In genomic region chr10:5530846-5531557, GRCh38 we compare ENCODE assay signal across 26 cellular contexts. TPM values are rescaled to one million over a fixed set of nuclear protein-coding genes. Genes with fewer than 3 reads are reported as not detected.
DNase-seq lines count a peak whose midpoint lies in the region; ATAC-seq, FAIRE-seq and TF ChIP-seq lines count a peak whose summit lies in the region.
"Had no signal": no experiment of that assay in that cellular context is flagged by ENCODE, and none has a peak within 500 bp of the region (broad histone marks: within the 10 kb centered on the region; RNA-seq: fewer than 3 reads in every experiment).

No MANE protein-coding gene starts in this region.

- ATAC-seq in HepG2 = no peak
- ATAC-seq in right lobe of liver = no peak
- no peak for ATAC-seq in psoas muscle
- no peak for ATAC-seq in activated CD8-positive, alpha-beta T cell treated with anti-CD3 and anti-CD28 coated beads, Interleukin-2, amount 10 ng/mL, durations not matched to agents 7 days and 5 days
- ATAC-seq: activated CD8-positive, alpha-beta T cell treated with anti-CD3 and anti-CD28 coated beads for 36 hours; activated T-cell treated with anti-CD3 and anti-CD28 coated beads, Interleukin-2, amount 50 U/mL, for 72 hours; HCT116; naive thymus-derived CD4-positive, alpha-beta T cell; pancreas had no signal

- POLR2A ChIA-PET in HepG2 (lab: Yijun Ruan, JAX) = interaction anchor here (0.6 to 1.6 kb wide), 2 partner anchors 18 to 716 kb away, joined by 3 to 7 read pairs; no protein-coding TSS in a partner anchor
- POLR2A ChIA-PET in activated CD8-positive, alpha-beta T cell treated with anti-CD3 and anti-CD28 coated beads, Interleukin-2, amount 10 ng/mL, durations not matched to agents 7 days and 5 days (lab: Charles Lee) = no interaction called here

- FAIRE-seq in HepG2 (lab: Jason Lieb, UNC) = no peak
- FAIRE-seq: astrocyte, D721Med, pancreas had no signal

- H3K36me3 ChIP-seq in HepG2 (replicated peaks in 1 of 2; ENCODE audit: control insufficient read depth in 1 of 2, insufficient read depth in 2 of 2, low read length in 2 of 2) (no peaks in the 10 kb centered on the region), right lobe of liver (no peaks in the 10 kb centered on the region), psoas muscle (ENCODE audit: insufficient read depth in 1 of 2, low read depth in 1 of 2) (no peaks in the 10 kb centered on the region)
- H3K36me3 ChIP-seq: BLaER1 treated with 17β-estradiol and CSF1 and Interleukin-3, amounts not matched to agents 10 nM and 100 nM; heart left ventricle; pancreas had no signal

- intact Hi-C loops in HepG2 (cut with micrococcal nuclease; ENCODE audit: unreplicated experiment) = no loop called here
- intact Hi-C loops in right lobe of liver (cut with DNase I) = loop anchor here in 1 of 2 donors (10.0 kb wide), 1 partner anchor 84 kb away; no protein-coding TSS in a partner anchor
- intact Hi-C loops in psoas muscle (cut with DNase I) = no loop called here

- H3K4me3 Mint-ChIP-seq in glutamatergic neuron (ENCODE audit: unreplicated experiment) = no peak overlapping the region
- no peak overlapping the region for H3K4me3 Mint-ChIP-seq in activated CD8-positive, alpha-beta T cell treated with anti-CD3 and anti-CD28 coated beads, Interleukin-2, amount 10 ng/mL, durations not matched to agents 7 days and 5 days
- H3K4me3 Mint-ChIP-seq: activated CD8-positive, alpha-beta T cell treated with anti-CD3 and anti-CD28 coated beads for 36 hours; activated naive CD4-positive, alpha-beta T cell treated with anti-CD3 and anti-CD28 coated beads, Interleukin-2, amount 10 ng/mL, durations not matched to agents 7 days and 5 days; activated T-cell treated with anti-CD3 and anti-CD28 coated beads, Interleukin-2, amount 50 U/mL, for 72 hours; naive thymus-derived CD4-positive, alpha-beta T cell had no signal

- DNase-seq in HepG2 (ENCODE audit: low spot score) (no peak), right lobe of liver (no peak), glutamatergic neuron (peak; percentile 3), psoas muscle (peak; percentile 5 to 14), COR-L47 (lab: John Stamatoyannopoulos, UW) (no peak)
- DNase-seq in stimulated activated naive CD4-positive, alpha-beta T cell treated with Interleukin-2 at 50 U/mL for 16 hours (lab: John Stamatoyannopoulos, UW) = no peak
- no peak for DNase-seq in activated CD8-positive, alpha-beta T cell treated with anti-CD3 and anti-CD28 coated beads, Interleukin-2, amount 10 ng/mL, durations not matched to agents 7 days and 5 days
- DNase-seq: activated CD8-positive, alpha-beta T cell treated with anti-CD3 and anti-CD28 coated beads for 36 hours; activated naive CD4-positive, alpha-beta T cell treated with anti-CD3 and anti-CD28 coated beads, Interleukin-2, amount 10 ng/mL, durations not matched to agents 7 days and 5 days; activated T-cell treated with anti-CD3 and anti-CD28 coated beads, Interleukin-2, amount 50 U/mL, for 72 hours; central memory CD4-positive, alpha-beta T cell; EL; naive thymus-derived CD4-positive, alpha-beta T cell; NCI-H1694 treated with DMSO at 0.1 percent for 48 hours; NCI-H526; SHP77 treated with DMSO at 0.1 percent for 48 hours; SW 1271; T1000 had no signal

- TF ChIP-seq EP300 in HepG2 (IDR thresholded peaks at IDR 0.05; ENCODE audit: low read depth in 2 of 2, low read length in 2 of 2) = no peak
- no peak for TF ChIP-seq EP300 in HepG2 (CRISPR knock-in tag; IDR thresholded peaks at IDR 0.05; ENCODE audit: borderline replicate concordance)

- no peak overlapping the region for H2AFZ ChIP-seq in HepG2 (ENCODE audit: low read length)

- no peaks in the 10 kb centered on the region for H3K9me3 ChIP-seq in HepG2 (ENCODE audit: low read length)
- H3K9me3 ChIP-seq in right lobe of liver = no peaks in the 10 kb centered on the region
- no peaks in the 10 kb centered on the region for H3K9me3 ChIP-seq in psoas muscle
- H3K9me3 ChIP-seq: BLaER1 treated with 17β-estradiol and CSF1 and Interleukin-3, amounts not matched to agents 10 nM and 100 nM; heart left ventricle; pancreas had no signal

- no peak overlapping the region for H3K9ac ChIP-seq in HepG2 (ENCODE audit: insufficient read depth, low read depth, low read length)
- H3K9ac ChIP-seq: BLaER1 treated with 17β-estradiol and CSF1 and Interleukin-3, amounts not matched to agents 10 nM and 100 nM had no signal

- no peak for TF ChIP-seq RAD21 in HepG2 (CRISPR knock-in tag; IDR thresholded peaks at IDR 0.05)

- peaks cover 3% of the 10 kb centered on the region for H3K9me3 Mint-ChIP-seq in glutamatergic neuron (ENCODE audit: unreplicated experiment)
- H3K9me3 Mint-ChIP-seq in activated CD8-positive, alpha-beta T cell treated with anti-CD3 and anti-CD28 coated beads, Interleukin-2, amount 10 ng/mL, durations not matched to agents 7 days and 5 days (ENCODE audit: insufficient read depth) = no peaks in the 10 kb centered on the region
- H3K9me3 Mint-ChIP-seq: activated CD8-positive, alpha-beta T cell treated with anti-CD3 and anti-CD28 coated beads for 36 hours; activated naive CD4-positive, alpha-beta T cell treated with anti-CD3 and anti-CD28 coated beads, Interleukin-2, amount 10 ng/mL, durations not matched to agents 7 days and 5 days; activated T-cell treated with anti-CD3 and anti-CD28 coated beads, Interleukin-2, amount 50 U/mL, for 72 hours; naive thymus-derived CD4-positive, alpha-beta T cell had no signal

- CTCF ChIA-PET in HepG2 (lab: Yijun Ruan, JAX; ENCODE audit: low intra/inter-chr PET ratio, low total read pairs) = no interaction called here
- CTCF ChIA-PET in activated CD8-positive, alpha-beta T cell treated with anti-CD3 and anti-CD28 coated beads, Interleukin-2, amount 10 ng/mL, durations not matched to agents 7 days and 5 days (lab: Charles Lee) = interaction anchor here (0.9 to 1.1 kb wide), 3 partner anchors 12 to 92 kb away, joined by 3 read pairs; no protein-coding TSS in a partner anchor

- H3K27ac Mint-ChIP-seq in glutamatergic neuron (ENCODE audit: unreplicated experiment) = no peak overlapping the region
- no peak overlapping the region for H3K27ac Mint-ChIP-seq in activated CD8-positive, alpha-beta T cell treated with anti-CD3 and anti-CD28 coated beads, Interleukin-2, amount 10 ng/mL, durations not matched to agents 7 days and 5 days
- H3K27ac Mint-ChIP-seq: activated CD8-positive, alpha-beta T cell treated with anti-CD3 and anti-CD28 coated beads for 36 hours; activated naive CD4-positive, alpha-beta T cell treated with anti-CD3 and anti-CD28 coated beads, Interleukin-2, amount 10 ng/mL, durations not matched to agents 7 days and 5 days; activated T-cell treated with anti-CD3 and anti-CD28 coated beads, Interleukin-2, amount 50 U/mL, for 72 hours had no signal

- in situ Hi-C loops in HepG2 (cut with HindIII; ENCODE audit: extremely low pct_ligation_motif_present, low pct_unique_long_range_greater_than_20kb) = no loop called here

- TF ChIP-seq POLR2A in HepG2 (IDR thresholded peaks at IDR 0.05; ENCODE audit: insufficient read depth in 1 of 2, low read depth in 2 of 2, low read length in 2 of 2) (no peak), right lobe of liver (IDR thresholded peaks at IDR 0.05) (no peak)

- no peak overlapping the region for H3K4me3 ChIP-seq in HepG2 (replicated peaks in 1 of 3; ENCODE audit: insufficient read depth in 1 of 3, low read depth in 2 of 3, low read length in 3 of 3)
- no peak overlapping the region for H3K4me3 ChIP-seq in right lobe of liver
- H3K4me3 ChIP-seq in psoas muscle = no peak overlapping the region
- H3K4me3 ChIP-seq: BLaER1 treated with 17β-estradiol and CSF1 and Interleukin-3, amounts not matched to agents 10 nM and 100 nM; heart left ventricle; pancreas had no signal

- no peaks in the 10 kb centered on the region for H3K36me3 Mint-ChIP-seq in glutamatergic neuron (ENCODE audit: unreplicated experiment)
- H3K36me3 Mint-ChIP-seq in activated CD8-positive, alpha-beta T cell treated with anti-CD3 and anti-CD28 coated beads, Interleukin-2, amount 10 ng/mL, durations not matched to agents 7 days and 5 days (ENCODE audit: low read depth) = no peaks in the 10 kb centered on the region
- H3K36me3 Mint-ChIP-seq: activated naive CD4-positive, alpha-beta T cell treated with anti-CD3 and anti-CD28 coated beads, Interleukin-2, amount 10 ng/mL, durations not matched to agents 7 days and 5 days; naive thymus-derived CD4-positive, alpha-beta T cell had no signal

- H3K4me2 ChIP-seq in HepG2 (ENCODE audit: low read depth, low read length) = no peak overlapping the region
- H3K4me2 ChIP-seq: BLaER1 treated with 17β-estradiol and CSF1 and Interleukin-3, amounts not matched to agents 10 nM and 100 nM had no signal

- no peaks in the 10 kb centered on the region for H3K79me2 ChIP-seq in HepG2 (ENCODE audit: insufficient read depth, low read length)

- H3K27ac ChIP-seq in HepG2 (ENCODE audit: extremely low read length, insufficient read depth, low read length) = no peak overlapping the region
- H3K27ac ChIP-seq in right lobe of liver = no peak overlapping the region
- H3K27ac ChIP-seq in psoas muscle = no peak overlapping the region
- H3K27ac ChIP-seq: BLaER1 treated with 17β-estradiol and CSF1 and Interleukin-3, amounts not matched to agents 10 nM and 100 nM; pancreas had no signal

- no TSS peak for BruUV-seq in HepG2 (replicated peaks; lab: Mats Ljungman, UMichigan)

- peaks cover 10% of the 10 kb centered on the region for H3K27me3 Mint-ChIP-seq in glutamatergic neuron (ENCODE audit: unreplicated experiment)
- no peaks in the 10 kb centered on the region for H3K27me3 Mint-ChIP-seq in activated CD8-positive, alpha-beta T cell treated with anti-CD3 and anti-CD28 coated beads, Interleukin-2, amount 10 ng/mL, durations not matched to agents 7 days and 5 days (ENCODE audit: low read depth)
- H3K27me3 Mint-ChIP-seq: activated CD8-positive, alpha-beta T cell treated with anti-CD3 and anti-CD28 coated beads for 36 hours had no signal

- 93% methylated on average over 13 of the region's 16 CpGs for WGBS in HepG2 (ENCODE audit: low lambda C conversion rate)
- 90% methylated on average over 9 of the region's 16 CpGs for whole genome bisulfite sequencing in right lobe of liver (ENCODE audit: insufficient coverage, low coverage, low lambda C conversion rate, missing lambda C conversion rate)
- 94% methylated on average over 16 of the region's 16 CpGs for WGBS in psoas muscle, 3 donors

- H4K20me1 ChIP-seq in HepG2 (ENCODE audit: insufficient read depth, low read length) = no peaks in the 10 kb centered on the region
- H4K20me1 ChIP-seq: BLaER1 treated with 17β-estradiol and CSF1 and Interleukin-3, amounts not matched to agents 10 nM and 100 nM had no signal

- no peaks in the 10 kb centered on the region for H3K4me1 Mint-ChIP-seq in glutamatergic neuron (ENCODE audit: low read depth, unreplicated experiment)
- no peaks in the 10 kb centered on the region for H3K4me1 Mint-ChIP-seq in activated CD8-positive, alpha-beta T cell treated with anti-CD3 and anti-CD28 coated beads, Interleukin-2, amount 10 ng/mL, durations not matched to agents 7 days and 5 days (ENCODE audit: low read depth)
- H3K4me1 Mint-ChIP-seq: activated naive CD4-positive, alpha-beta T cell treated with anti-CD3 and anti-CD28 coated beads, Interleukin-2, amount 10 ng/mL, durations not matched to agents 7 days and 5 days had no signal

- no peak for TF ChIP-seq CTCF in HepG2 (CRISPR knock-in tag; IDR thresholded peaks at IDR 0.05)
- TF ChIP-seq CTCF in right lobe of liver (IDR thresholded peaks at IDR 0.05) = no peak
- TF ChIP-seq CTCF in glutamatergic neuron (IDR thresholded peaks at IDR 0.05; ENCODE audit: partially characterized antibody, unreplicated experiment) = no peak
- no peak for TF ChIP-seq CTCF in psoas muscle (IDR thresholded peaks at IDR 0.05)

- H3K27me3 ChIP-seq in HepG2 (ENCODE audit: control insufficient read depth in 1 of 2, insufficient read depth in 2 of 2, low read length in 2 of 2) = no peaks in the 10 kb centered on the region
- no peaks in the 10 kb centered on the region for H3K27me3 ChIP-seq in right lobe of liver
- H3K27me3 ChIP-seq in psoas muscle (ENCODE audit: insufficient read depth in 3 of 3, low read length in 2 of 3) = no peaks in the 10 kb centered on the region
- H3K27me3 ChIP-seq: BLaER1 treated with 17β-estradiol and CSF1 and Interleukin-3, amounts not matched to agents 10 nM and 100 nM; heart left ventricle; pancreas had no signal

- H3K4me1 ChIP-seq in HepG2 (ENCODE audit: insufficient read depth, low read length) = peaks cover 100% of the 10 kb centered on the region
- H3K4me1 ChIP-seq in right lobe of liver = peaks cover 0 to 39% (median 12%) of the 10 kb centered on the region in 4 donors
- H3K4me1 ChIP-seq in psoas muscle = no peaks in the 10 kb centered on the region
- H3K4me1 ChIP-seq: pancreas had no signal

RNA-seq across cellular contexts. Expression of gene CALML3, which starts 6.2 kb away (rescaled TPM):
- total RNA-seq in HepG2 (2016; rRNA removed; fragmentation: Illumina TruSeq; extraction: Trizol) = not detected in 2 replicates
- total RNA-seq in HepG2 (2016; cell fraction: cytosol; rRNA removed; fragmentation: Illumina TruSeq; extraction: Trizol; ENCODE audit: low read depth) = not detected in 2 replicates
- not detected in 2 replicates for total RNA-seq in HepG2 (2016; cell fraction: insoluble cytoplasmic fraction; rRNA removed; fragmentation: Illumina TruSeq; extraction: Trizol)
- total RNA-seq in HepG2 (2016; cell fraction: membrane; rRNA removed; fragmentation: Illumina TruSeq; extraction: Trizol) = not detected in 2 replicates
- not detected in 2 replicates for total RNA-seq in HepG2 (2016; cell fraction: nucleus; rRNA removed; fragmentation: Illumina TruSeq; extraction: Trizol)
- not detected in 2 replicates for polyA plus RNA-seq in HepG2 (2011; rRNA removed)
- polyA plus RNA-seq in HepG2 (2011; cell fraction: cytosol; rRNA removed) = not detected in 2 replicates
- not detected in 2 replicates for polyA plus RNA-seq in HepG2 (2011; cell fraction: nucleus; rRNA removed)
- not detected in 2 replicates for polyA plus RNA-seq in HepG2 (2012)
- polyA plus RNA-seq in HepG2 (2016; cell fraction: cytosol; fragmentation: Illumina TruSeq; extraction: Trizol; ENCODE audit: low read depth) = not detected in 2 replicates
- not detected in 2 replicates for polyA plus RNA-seq in HepG2 (2016; cell fraction: insoluble cytoplasmic fraction; fragmentation: Illumina TruSeq; extraction: Trizol; ENCODE audit: low read depth)
- not detected in 2 replicates for polyA plus RNA-seq in HepG2 (2016; cell fraction: membrane; fragmentation: Illumina TruSeq; extraction: Trizol; ENCODE audit: low read depth)
- not detected in 2 replicates for polyA plus RNA-seq in HepG2 (2016; cell fraction: nucleus; fragmentation: Illumina TruSeq; extraction: Trizol; ENCODE audit: insufficient read depth, low read depth)
- polyA minus RNA-seq in HepG2 (2011; rRNA and poly(A)+ RNA removed; ENCODE audit: low replicate concordance) = not detected in 2 replicates
- not detected in 2 replicates for polyA minus RNA-seq in HepG2 (2011; cell fraction: cytosol; rRNA and poly(A)+ RNA removed)
- not detected in 2 replicates for polyA minus RNA-seq in HepG2 (2011; cell fraction: nucleus; rRNA and poly(A)+ RNA removed)
- total RNA-seq in right lobe of liver = under 1 TPM in 1 of 6 experiments, not detected in 5; 0.22 TPM
- not detected for total RNA-seq in glutamatergic neuron (ENCODE audit: unreplicated experiment)
- not detected for total RNA-seq in psoas muscle
- polyA plus RNA-seq in psoas muscle = under 1 TPM in 1 of 3 donors, not detected in 2; 0.03 TPM
- total RNA-seq in activated CD8-positive, alpha-beta T cell treated with anti-CD3 and anti-CD28 coated beads, Interleukin-2, amount 10 ng/mL, durations not matched to agents 7 days and 5 days = not detected
- total RNA-seq: activated CD8-positive, alpha-beta T cell treated with anti-CD3 and anti-CD28 coated beads for 36 hours; activated T-cell treated with anti-CD3 and anti-CD28 coated beads, Interleukin-2, amount 50 U/mL, for 72 hours; astrocyte; dermis microvascular lymphatic vessel endothelial cell; heart left ventricle; naive thymus-derived CD4-positive, alpha-beta T cell; pancreas had no signal
- polyA plus RNA-seq: AG04450; naive thymus-derived CD4-positive, alpha-beta T cell had no signal

RNA-seq across cellular contexts. Expression of gene CALML5, which starts 31.6 kb away (rescaled TPM):
- total RNA-seq in HepG2 (2016; rRNA removed; fragmentation: Illumina TruSeq; extraction: Trizol) (not detected in 2 replicates), right lobe of liver (not detected), glutamatergic neuron (ENCODE audit: unreplicated experiment) (not detected), psoas muscle (not detected)
- not detected in 2 replicates for total RNA-seq in HepG2 (2016; cell fraction: cytosol; rRNA removed; fragmentation: Illumina TruSeq; extraction: Trizol; ENCODE audit: low read depth)
- not detected in 2 replicates for total RNA-seq in HepG2 (2016; cell fraction: insoluble cytoplasmic fraction; rRNA removed; fragmentation: Illumina TruSeq; extraction: Trizol)
- total RNA-seq in HepG2 (2016; cell fraction: membrane; rRNA removed; fragmentation: Illumina TruSeq; extraction: Trizol) = not detected in 2 replicates
- not detected in 2 replicates for total RNA-seq in HepG2 (2016; cell fraction: nucleus; rRNA removed; fragmentation: Illumina TruSeq; extraction: Trizol)
- polyA plus RNA-seq in HepG2 (2011; rRNA removed) (not detected in 2 replicates), psoas muscle (not detected)
- polyA plus RNA-seq in HepG2 (2011; cell fraction: cytosol; rRNA removed) = not detected in 2 replicates
- polyA plus RNA-seq in HepG2 (2011; cell fraction: nucleus; rRNA removed) = not detected in 2 replicates
- polyA plus RNA-seq in HepG2 (2012) = not detected in 2 replicates
- not detected in 2 replicates for polyA plus RNA-seq in HepG2 (2016; cell fraction: cytosol; fragmentation: Illumina TruSeq; extraction: Trizol; ENCODE audit: low read depth)
- polyA plus RNA-seq in HepG2 (2016; cell fraction: insoluble cytoplasmic fraction; fragmentation: Illumina TruSeq; extraction: Trizol; ENCODE audit: low read depth) = not detected in 2 replicates
- polyA plus RNA-seq in HepG2 (2016; cell fraction: membrane; fragmentation: Illumina TruSeq; extraction: Trizol; ENCODE audit: low read depth) = not detected in 2 replicates
- not detected in 2 replicates for polyA plus RNA-seq in HepG2 (2016; cell fraction: nucleus; fragmentation: Illumina TruSeq; extraction: Trizol; ENCODE audit: insufficient read depth, low read depth)
- polyA minus RNA-seq in HepG2 (2011; rRNA and poly(A)+ RNA removed; ENCODE audit: low replicate concordance) = not detected in 2 replicates
- not detected in 2 replicates for polyA minus RNA-seq in HepG2 (2011; cell fraction: cytosol; rRNA and poly(A)+ RNA removed)
- not detected in 2 replicates for polyA minus RNA-seq in HepG2 (2011; cell fraction: nucleus; rRNA and poly(A)+ RNA removed)
- not detected for total RNA-seq in activated CD8-positive, alpha-beta T cell treated with anti-CD3 and anti-CD28 coated beads, Interleukin-2, amount 10 ng/mL, durations not matched to agents 7 days and 5 days
- total RNA-seq: activated CD8-positive, alpha-beta T cell treated with anti-CD3 and anti-CD28 coated beads for 36 hours; activated T-cell treated with anti-CD3 and anti-CD28 coated beads, Interleukin-2, amount 50 U/mL, for 72 hours; astrocyte; dermis microvascular lymphatic vessel endothelial cell; heart left ventricle; naive thymus-derived CD4-positive, alpha-beta T cell; pancreas had no signal
- polyA plus RNA-seq: AG04450; heart left ventricle; naive thymus-derived CD4-positive, alpha-beta T cell; pancreas had no signal

Comparison
In these comparisons a context has a peak if more than half of its experiments do, and no peak if none do; other contexts are left out.
1. DNase-seq: peak in glutamatergic neuron (single experiment) and psoas muscle (2 of 2); none in HepG2 (single experiment), right lobe of liver (0 of 3), COR-L47 (single experiment), stimulated activated naive CD4-positive, alpha-beta T cell treated with Interleukin-2 at 50 U/mL for 16 hours (single experiment) and activated CD8-positive, alpha-beta T cell treated with anti-CD3 and anti-CD28 coated beads, Interleukin-2, amount 10 ng/mL, durations not matched to agents 7 days and 5 days (single experiment).